Comparison of ENCODE assay signal across 13 cellular contexts in the genomic region with DNA sequence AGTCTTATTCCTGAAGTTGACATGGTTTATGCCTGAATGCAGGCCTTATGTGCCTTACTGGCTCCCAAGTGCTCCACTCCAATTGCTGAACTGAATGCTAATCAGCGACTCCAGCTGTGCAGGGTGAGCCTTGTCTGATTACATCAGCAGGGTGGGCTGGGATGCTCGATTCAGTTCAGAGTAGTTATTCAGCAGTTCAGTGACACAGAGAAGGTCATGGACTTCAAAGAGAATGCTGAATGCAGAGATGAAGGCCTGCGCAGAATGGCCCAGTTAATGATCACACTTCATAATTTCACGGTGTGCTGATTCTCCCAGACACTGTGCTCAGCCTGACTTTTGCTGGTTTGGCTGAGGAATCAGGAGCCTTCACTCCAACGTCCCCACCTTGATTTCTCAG.
DNase-seq lines count a peak whose midpoint lies in the region; FAIRE-seq and TF ChIP-seq lines count a peak whose summit lies in the region.
"Had no signal": no experiment of that assay in that cellular context is flagged by ENCODE, and none has a peak within 500 bp of the region (broad histone marks: within the 10 kb centered on the region; RNA-seq: fewer than 3 reads in every experiment).

No MANE protein-coding gene starts in this region.

- no peak overlapping the region for H3K4me2 ChIP-seq in OCI-LY3 (ENCODE audit: low read length)
- no peak overlapping the region for H3K4me2 ChIP-seq in fibroblast of lung (ENCODE audit: extremely low read depth, insufficient read depth, low read length)

- H3K36me3 Mint-ChIP-seq in nephron progenitor cell (ENCODE audit: low read depth) (no peaks in the 10 kb centered on the region), chondrocyte (ENCODE audit: low read depth) (no peaks in the 10 kb centered on the region)

- H3K27ac ChIP-seq in OCI-LY3 (ENCODE audit: low read length), result no peak overlapping the region
- H3K27ac ChIP-seq in fibroblast of lung (ENCODE audit: insufficient read depth, low read length), result no peak overlapping the region
- H3K27ac ChIP-seq: coronary artery had no signal

- no peaks in the 10 kb centered on the region for H3K79me2 ChIP-seq in OCI-LY3 (ENCODE audit: low read length)
- no peaks in the 10 kb centered on the region for H3K79me2 ChIP-seq in fibroblast of lung (ENCODE audit: control insufficient read depth, insufficient read depth, low read length)

- H3K27ac Mint-ChIP-seq in nephron progenitor cell (peak overlapping the region; percentile 31), chondrocyte (ENCODE audit: unreplicated experiment) (no peak overlapping the region)

- H3K4me3 ChIP-seq in OCI-LY3 (ENCODE audit: low read length) (no peak overlapping the region), fibroblast of lung (replicated peaks in 1 of 4; ENCODE audit: control extremely low read depth in 1 of 4, insufficient read depth in 1 of 4, low read depth in 3 of 4, low read length in 4 of 4) (no peak overlapping the region)
- H3K4me3 ChIP-seq: coronary artery had no signal

- H3K27me3 Mint-ChIP-seq in nephron progenitor cell (ENCODE audit: low read depth, poor library complexity) (peaks cover 7% of the 10 kb centered on the region), chondrocyte (ENCODE audit: low read depth) (no peaks in the 10 kb centered on the region)

- H3K9me3 ChIP-seq in OCI-LY3 (ENCODE audit: insufficient read depth, low read length) (no peaks in the 10 kb centered on the region), fibroblast of lung (ENCODE audit: control insufficient read depth, insufficient read depth, low read depth, low read length) (no peaks in the 10 kb centered on the region)

- TF ChIP-seq CTCF in OCI-LY3 (IDR thresholded peaks at IDR 0.05; ENCODE audit: low read depth, low read length), result no peak
- TF ChIP-seq CTCF in fibroblast of lung (conservative IDR thresholded peaks at IDR 0.05 in 1 of 2, IDR thresholded peaks at IDR 0.05 in 1 of 2; ENCODE audit: low read depth in 1 of 2, low read length in 2 of 2), result no peak
- no peak for TF ChIP-seq CTCF in nephron progenitor cell (IDR thresholded peaks at IDR 0.05)
- no peak for TF ChIP-seq CTCF in chondrocyte (IDR thresholded peaks at IDR 0.05)

- H3K9ac ChIP-seq in OCI-LY3 (ENCODE audit: low read length), result no peak overlapping the region
- no peak overlapping the region for H3K9ac ChIP-seq in fibroblast of lung (ENCODE audit: insufficient read depth, low read length)

- DNase-seq in H54 (ENCODE audit: insufficient read length, low spot score) (no peak), fibroblast of lung (ENCODE audit: low read depth in 2 of 2) (peak in 1 of 2 donors; percentile 25), nephron progenitor cell (peak; percentile 12), chondrocyte (ENCODE audit: low spot score) (no peak), dermis blood vessel endothelial cell (no peak), hepatic stellate cell (ENCODE audit: low spot score) (no peak)
- DNase-seq in activated effector memory CD4-positive, alpha-beta T cell treated with anti-CD3 and anti-CD28 coated beads, Interleukin-2, amount 50 U/mL, for 16 hours, result no peak
- DNase-seq: activated T-cell treated with anti-CD3 and anti-CD28 coated beads, Interleukin-2, amount 50 U/mL, for 1 hour; DMS79 treated with DMSO at 0.1 percent for 48 hours; NCI-H2171 treated with DMSO at 0.1 percent for 48 hours; stimulated activated CD4-positive, alpha-beta T cell treated with anti-CD3 and anti-CD28 coated beads, Interleukin-2, amount 100 ng/mL, for 48 hours had no signal

- H2AFZ ChIP-seq in OCI-LY3 (ENCODE audit: low read depth, low read length), result peak overlapping the region; percentile 8; the same call in 1 of the 2 replicates
- H2AFZ ChIP-seq in fibroblast of lung (ENCODE audit: low read length), result peak overlapping the region; percentile 23

- H3K4me1 Mint-ChIP-seq in nephron progenitor cell, result peaks cover 17% of the 10 kb centered on the region
- peaks cover 34% of the 10 kb centered on the region for H3K4me1 Mint-ChIP-seq in chondrocyte (ENCODE audit: low read depth)

- peak; percentile 48 for FAIRE-seq in H54 (lab: Jason Lieb, UNC)

- H3K27me3 ChIP-seq in OCI-LY3 (ENCODE audit: low read depth, low read length), result no peaks in the 10 kb centered on the region
- no peaks in the 10 kb centered on the region for H3K27me3 ChIP-seq in fibroblast of lung (ENCODE audit: control insufficient read depth, insufficient read depth, low read length)

- no peak for TF ChIP-seq POLR2A in H54 (IDR thresholded peaks at IDR 0.05; ENCODE audit: low read depth, low read length)

- H3K4me3 Mint-ChIP-seq in nephron progenitor cell, result no peak overlapping the region
- no peak overlapping the region for H3K4me3 Mint-ChIP-seq in chondrocyte (ENCODE audit: unreplicated experiment)

- no peaks in the 10 kb centered on the region for H3K36me3 ChIP-seq in OCI-LY3 (replicated peaks; ENCODE audit: low read depth, low read length)
- H3K36me3 ChIP-seq in fibroblast of lung (ENCODE audit: control insufficient read depth, insufficient read depth, low read length), result no peaks in the 10 kb centered on the region

- H3K9me3 Mint-ChIP-seq in nephron progenitor cell, result no peaks in the 10 kb centered on the region
- no peaks in the 10 kb centered on the region for H3K9me3 Mint-ChIP-seq in chondrocyte (ENCODE audit: low read depth)

- H4K20me1 ChIP-seq in OCI-LY3 (ENCODE audit: insufficient read depth, low read length) (no peaks in the 10 kb centered on the region), fibroblast of lung (ENCODE audit: control insufficient read depth, extremely low read depth, insufficient read depth, low read length) (no peaks in the 10 kb centered on the region)

- H3K4me1 ChIP-seq in OCI-LY3 (ENCODE audit: low read length) (no peaks in the 10 kb centered on the region), fibroblast of lung (ENCODE audit: control insufficient read depth, extremely low read depth, insufficient read depth, low read length) (no peaks in the 10 kb centered on the region)
